In genomic region chr14:104820669-104821228, GRCh38 we compare ENCODE assay signal across 8 cellular contexts. TPM values are rescaled to one million over a fixed set of nuclear protein-coding genes. Genes with fewer than 3 reads are reported as not detected.
DNase-seq lines count a peak whose midpoint lies in the region; ATAC-seq, FAIRE-seq and TF ChIP-seq lines count a peak whose summit lies in the region.

No MANE protein-coding gene starts in this region.

- intact Hi-C loops in MCF 10A (cut with micrococcal nuclease) (loop anchor here (1.0 kb wide), 1 partner anchor 52 kb away; no protein-coding TSS in a partner anchor), kidney (cut with DNase I) (loop anchor here (5.0 kb wide), 1 partner anchor 48 kb away; no protein-coding TSS in a partner anchor), tibial artery (cut with DNase I; ENCODE audit: low total_unique reads) (loop anchor here (10.0 kb wide), 1 partner anchor 166 kb away; no protein-coding TSS in a partner anchor)

- DNase-seq in SIG-M5 treated with dmso at 0.1 percent for 504 hours (lab: John Stamatoyannopoulos, UW; ENCODE audit: unreplicated experiment) (peak; percentile 33), SIG-M5 (lab: John Stamatoyannopoulos, UW) (no peak), MCF 10A (ENCODE audit: unreplicated experiment) (peak; percentile 37), kidney (peak; percentile 86), tibial artery (peak; percentile 25 to 75), HAP-1 (ENCODE audit: low spot score in 2 of 2) (no peak)
- no peak for DNase-seq in activated CD4-positive, CD25-positive, alpha-beta regulatory T cell (lab: John Stamatoyannopoulos, UW)

- H3K27me3 Mint-ChIP-seq in MCF 10A (ENCODE audit: insufficient read depth, unreplicated experiment) = peaks cover 17% of the 10 kb centered on the region

- H3K27ac ChIP-seq in kidney (ENCODE audit: low read depth in 2 of 2, low read length in 2 of 2) = no peak overlapping the region
- H3K27ac ChIP-seq in tibial artery = no peak overlapping the region

- peaks cover 12% of the 10 kb centered on the region for H3K9me3 Mint-ChIP-seq in MCF 10A (ENCODE audit: unreplicated experiment)

- H3K36me3 Mint-ChIP-seq in MCF 10A (ENCODE audit: insufficient read depth, unreplicated experiment) = peaks cover 11% of the 10 kb centered on the region

- no TSS peak for BruUV-seq in MCF 10A (replicated peaks; lab: Mats Ljungman, UMichigan)

- in situ Hi-C loops in HAP-1 (cut with MboI; ENCODE audit: low sequenced_read_pairs) = no loop called here

- FAIRE-seq in kidney (lab: Jason Lieb, UNC) = no peak

- no peaks in the 10 kb centered on the region for H3K9me3 ChIP-seq in kidney (ENCODE audit: control insufficient read depth in 1 of 2, low read length in 2 of 2)
- H3K9me3 ChIP-seq in tibial artery = no peaks in the 10 kb centered on the region
- 0 out of 2 replicates have a peak, but pooled peaks cover 3% of the 10 kb centered on the region for H3K9me3 ChIP-seq in HAP-1

- H3K4me3 ChIP-seq in kidney (ENCODE audit: low read length in 2 of 2) = no peak overlapping the region
- no peak overlapping the region for H3K4me3 ChIP-seq in tibial artery
- no peak overlapping the region for H3K4me3 ChIP-seq in HAP-1

- H3K27ac Mint-ChIP-seq in MCF 10A (ENCODE audit: low read depth, unreplicated experiment) = no peak overlapping the region

- H3K4me1 Mint-ChIP-seq in MCF 10A (ENCODE audit: insufficient read depth, unreplicated experiment) = no peaks in the 10 kb centered on the region

- POLR2A ChIA-PET in MCF 10A (lab: Yijun Ruan, JAX) = interaction anchor here (0.6 to 1.3 kb wide), 5 partner anchors 20 to 266 kb away, joined by 3 to 4 read pairs (median 3); partner anchors contain the start of genes AKT1 and ZBTB42

- CTCF ChIA-PET in MCF 10A (lab: Yijun Ruan, JAX) = interaction anchor here (0.7 to 3.0 kb wide), 3 partner anchors 9 to 98 kb away, joined by 3 to 16 read pairs (median 4); no protein-coding TSS in a partner anchor

- ATAC-seq in GM21825 (IDR thresholded peaks at IDR 0.05; ENCODE audit: unreplicated experiment) = no peak

- H3K27me3 ChIP-seq in tibial artery (no peaks in the 10 kb centered on the region), HAP-1 (ENCODE audit: low read depth) (no peaks in the 10 kb centered on the region)

- H3K4me1 ChIP-seq in kidney (ENCODE audit: control insufficient read depth in 1 of 2, insufficient read depth in 1 of 2, low read depth in 1 of 2, low read length in 2 of 2) (peaks cover 0 to 9% of the 10 kb centered on the region in 2 donors), tibial artery (peaks cover 0 to 23% (median 10%) of the 10 kb centered on the region in 4 donors), HAP-1 (peaks cover 8% of the 10 kb centered on the region)

- H3K9ac ChIP-seq in kidney (ENCODE audit: low read length in 2 of 2) = no peak overlapping the region

- peak; percentile 17 for TF ChIP-seq CTCF in MCF 10A (IDR thresholded peaks at IDR 0.05; ENCODE audit: unreplicated experiment)
- TF ChIP-seq CTCF in kidney (IDR thresholded peaks at IDR 0.05; ENCODE audit: borderline replicate concordance, extremely low read depth, insufficient read depth) = peak; percentile 43
- TF ChIP-seq CTCF in tibial artery (IDR thresholded peaks at IDR 0.05) = peak; percentile 41 to 43

- no peaks in the 10 kb centered on the region for H3K36me3 ChIP-seq in kidney (ENCODE audit: control insufficient read depth in 1 of 2, insufficient read depth in 2 of 2, low read length in 2 of 2)
- H3K36me3 ChIP-seq in tibial artery = no peaks in the 10 kb centered on the region
- peaks cover 10% of the 10 kb centered on the region; the same call in 1 of the 2 replicates for H3K36me3 ChIP-seq in HAP-1 (replicated peaks)

- no peak overlapping the region for H3K4me3 Mint-ChIP-seq in MCF 10A (ENCODE audit: unreplicated experiment)

RNA-seq across cellular contexts. Expression of gene ZBTB42, which starts 19.8 kb away (rescaled TPM):
- total RNA-seq in MCF 10A (2022) (1.0 and 1.2 TPM in 2 replicates), kidney (10.0 TPM)
- 3.9 TPM for polyA plus RNA-seq in kidney (ENCODE audit: insufficient read depth, low read depth, low replicate concordance)

RNA-seq across cellular contexts. Expression of gene AKT1, which starts 25.2 kb away (rescaled TPM):
- total RNA-seq in MCF 10A (2022) (83.3 and 96.3 TPM in 2 replicates), kidney (125 TPM)
- polyA plus RNA-seq in kidney (ENCODE audit: insufficient read depth, low read depth, low replicate concordance) = 70.6 TPM

RNA-seq across cellular contexts. Expression of gene CEP170B, which starts 44.3 kb away (rescaled TPM):
- total RNA-seq in MCF 10A (2022) = 61.8 and 77.4 TPM in 2 replicates
- total RNA-seq in kidney = 42.4 TPM
- polyA plus RNA-seq in kidney (ENCODE audit: insufficient read depth, low read depth, low replicate concordance) = 8.1 TPM

Comparison
In these comparisons a context has a peak if more than half of its experiments do, and no peak if none do; other contexts are left out.
1. DNase-seq: peak in SIG-M5 treated with dmso at 0.1 percent for 504 hours (single experiment), MCF 10A (single experiment), kidney (single experiment) and tibial artery (2 of 2); none in SIG-M5 (single experiment), HAP-1 (0 of 2) and activated CD4-positive, CD25-positive, alpha-beta regulatory T cell (0 of 4).
2. Peak in every context shown above with its lines, with median percentiles within 50 percentile points of each other: CTCF ChIP-seq.